ENCODE assay signal across 1 cellular context in genomic region chr10:133390597-133391248, GRCh38.
A peak's percentile ranks its signal among the peaks of the same experiment; 100 is the strongest.
TF ChIP-seq lines count a peak whose summit lies in the region.

No MANE protein-coding gene starts in this region.

TF ChIP-seq in K562, 482 proteins besides CTCF, POLR2A, EP300 and RAD21:
- TF ChIP-seq RBM15 (IDR thresholded peaks at IDR 0.05; ENCODE audit: insufficient read depth, low read length): no peak
- TF ChIP-seq, protein P1, sequence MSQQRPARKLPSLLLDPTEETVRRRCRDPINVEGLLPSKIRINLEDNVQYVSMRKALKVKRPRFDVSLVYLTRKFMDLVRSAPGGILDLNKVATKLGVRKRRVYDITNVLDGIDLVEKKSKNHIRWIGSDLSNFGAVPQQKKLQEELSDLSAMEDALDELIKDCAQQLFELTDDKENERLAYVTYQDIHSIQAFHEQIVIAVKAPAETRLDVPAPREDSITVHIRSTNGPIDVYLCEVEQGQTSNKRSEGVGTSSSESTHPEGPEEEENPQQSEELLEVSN (IDR thresholded peaks at IDR 0.05; ENCODE audit: borderline replicate concordance in 1 of 2, extremely low read depth in 1 of 2, insufficient read depth in 1 of 2, insufficient read length in 1 of 2, low read depth in 1 of 2, low read length in 1 of 2, poor library complexity in 1 of 2, severe bottlenecking in 1 of 2): peak; percentile 37 to 41
- TF ChIP-seq, protein P2, sequence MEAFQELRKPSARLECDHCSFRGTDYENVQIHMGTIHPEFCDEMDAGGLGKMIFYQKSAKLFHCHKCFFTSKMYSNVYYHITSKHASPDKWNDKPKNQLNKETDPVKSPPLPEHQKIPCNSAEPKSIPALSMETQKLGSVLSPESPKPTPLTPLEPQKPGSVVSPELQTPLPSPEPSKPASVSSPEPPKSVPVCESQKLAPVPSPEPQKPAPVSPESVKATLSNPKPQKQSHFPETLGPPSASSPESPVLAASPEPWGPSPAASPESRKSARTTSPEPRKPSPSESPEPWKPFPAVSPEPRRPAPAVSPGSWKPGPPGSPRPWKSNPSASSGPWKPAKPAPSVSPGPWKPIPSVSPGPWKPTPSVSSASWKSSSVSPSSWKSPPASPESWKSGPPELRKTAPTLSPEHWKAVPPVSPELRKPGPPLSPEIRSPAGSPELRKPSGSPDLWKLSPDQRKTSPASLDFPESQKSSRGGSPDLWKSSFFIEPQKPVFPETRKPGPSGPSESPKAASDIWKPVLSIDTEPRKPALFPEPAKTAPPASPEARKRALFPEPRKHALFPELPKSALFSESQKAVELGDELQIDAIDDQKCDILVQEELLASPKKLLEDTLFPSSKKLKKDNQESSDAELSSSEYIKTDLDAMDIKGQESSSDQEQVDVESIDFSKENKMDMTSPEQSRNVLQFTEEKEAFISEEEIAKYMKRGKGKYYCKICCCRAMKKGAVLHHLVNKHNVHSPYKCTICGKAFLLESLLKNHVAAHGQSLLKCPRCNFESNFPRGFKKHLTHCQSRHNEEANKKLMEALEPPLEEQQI (IDR thresholded peaks at IDR 0.05): no peak
- 0 out of 2 replicates have a peak, but pooled peaks have one; percentile 1 for TF ChIP-seq TOE1 (IDR thresholded peaks at IDR 0.05; ENCODE audit: borderline replicate concordance)
- no peak for TF ChIP-seq TOE1 (CRISPR knock-in tag; IDR thresholded peaks at IDR 0.05; ENCODE audit: borderline replicate concordance, low read depth)
- TF ChIP-seq DPF2 (IDR thresholded peaks at IDR 0.05): 0 out of 2 replicates have a peak, but pooled peaks have one; percentile 1
